Comparison of ENCODE assay signal across 1 cellular context in genomic region chr10:72098301-72099053, GRCh38.
TF ChIP-seq lines count a peak whose summit lies in the region.

No MANE protein-coding gene starts in this region.

TF ChIP-seq in HepG2, 621 proteins besides CTCF, POLR2A, EP300 and RAD21 (continued from another document and continues in another):
- peak; percentile 38; the same call in 1 of the 2 replicates for TF ChIP-seq ZNF614 (CRISPR knock-in tag; IDR thresholded peaks at IDR 0.05; ENCODE audit: borderline replicate concordance)
- no peak for TF ChIP-seq ZNF597 (CRISPR knock-in tag; IDR thresholded peaks at IDR 0.05)
- TF ChIP-seq JUNB (CRISPR knock-in tag; IDR thresholded peaks at IDR 0.05; ENCODE audit: borderline replicate concordance) = peak; percentile 68; the same call in 1 of the 2 replicates
- no peak for TF ChIP-seq ZSCAN21 (CRISPR knock-in tag; IDR thresholded peaks at IDR 0.05; ENCODE audit: borderline replicate concordance)
- no peak; the same call in 1 of the 2 replicates for TF ChIP-seq ZSCAN9 (CRISPR knock-in tag; IDR thresholded peaks at IDR 0.05; ENCODE audit: borderline replicate concordance)
- peak; percentile 94 for TF ChIP-seq PPARG (CRISPR knock-in tag; conservative IDR thresholded peaks at IDR 0.05)
- peak; percentile 96 for TF ChIP-seq NR2F6 (IDR thresholded peaks at IDR 0.05)
- peak; percentile 94 for TF ChIP-seq NR2F6 (CRISPR knock-in tag; IDR thresholded peaks at IDR 0.05)
- TF ChIP-seq NBN (conservative IDR thresholded peaks at IDR 0.05) = no peak
- TF ChIP-seq ZSCAN12 (CRISPR knock-in tag; IDR thresholded peaks at IDR 0.05) = no peak
- no peak for TF ChIP-seq BCLAF1 (IDR thresholded peaks at IDR 0.05)
- no peak for TF ChIP-seq HIVEP1 (CRISPR knock-in tag; IDR thresholded peaks at IDR 0.05)
- peak; percentile 83 for TF ChIP-seq ERF (CRISPR knock-in tag; IDR thresholded peaks at IDR 0.05)
- no peak for TF ChIP-seq MYPOP (CRISPR knock-in tag; IDR thresholded peaks at IDR 0.05)
- TF ChIP-seq ETV5 (CRISPR knock-in tag; IDR thresholded peaks at IDR 0.05; ENCODE audit: borderline replicate concordance) = peak; percentile 93; the same call in 1 of the 2 replicates
- no peak for TF ChIP-seq ISX (CRISPR knock-in tag; conservative IDR thresholded peaks at IDR 0.05)
- TF ChIP-seq ZNF451 (CRISPR knock-in tag; IDR thresholded peaks at IDR 0.05) = no peak
- TF ChIP-seq ZNF383 (CRISPR knock-in tag; IDR thresholded peaks at IDR 0.05; ENCODE audit: borderline replicate concordance) = 0 out of 2 replicates have a peak, but pooled peaks have one; percentile 25
- peak; percentile 71 for TF ChIP-seq PBX2 (CRISPR knock-in tag; IDR thresholded peaks at IDR 0.05)
- TF ChIP-seq ZFX (CRISPR knock-in tag; IDR thresholded peaks at IDR 0.05; ENCODE audit: low read depth) = peak; percentile 50; the same call in 1 of the 2 replicates
- TF ChIP-seq EZH2 (conservative IDR thresholded peaks at IDR 0.05; ENCODE audit: low read depth, low read length) = no peak
- TF ChIP-seq MAX (IDR thresholded peaks at IDR 0.05) = peak; percentile 82
- TF ChIP-seq IKZF4 (CRISPR knock-in tag; IDR thresholded peaks at IDR 0.05; ENCODE audit: borderline replicate concordance, low read depth, not compliant biosample characterization) = no peak
- no peak for TF ChIP-seq ZBTB33 (CRISPR knock-in tag; IDR thresholded peaks at IDR 0.05)
- no peak for TF ChIP-seq RFXANK (CRISPR knock-in tag; IDR thresholded peaks at IDR 0.05)
- no peak for TF ChIP-seq ZNF282 (IDR thresholded peaks at IDR 0.05; ENCODE audit: partially characterized antibody)
- TF ChIP-seq GMEB2 (CRISPR knock-in tag; IDR thresholded peaks at IDR 0.05; ENCODE audit: low read depth) = no peak
- peak; percentile 97 for TF ChIP-seq ZBTB43 (CRISPR knock-in tag; conservative IDR thresholded peaks at IDR 0.05)
- TF ChIP-seq SSRP1 (CRISPR knock-in tag; IDR thresholded peaks at IDR 0.05) = peak; percentile 93; the same call in 1 of the 2 replicates
- TF ChIP-seq HIC2 (CRISPR knock-in tag; IDR thresholded peaks at IDR 0.05; ENCODE audit: low read depth) = no peak
- TF ChIP-seq HDAC1 (CRISPR knock-in tag; IDR thresholded peaks at IDR 0.05) = peak; percentile 62
- peak; percentile 94 for TF ChIP-seq ELF3 (CRISPR knock-in tag; IDR thresholded peaks at IDR 0.05)
- TF ChIP-seq ZNF674 (CRISPR knock-in tag; IDR thresholded peaks at IDR 0.05; ENCODE audit: low read depth) = no peak
- no peak for TF ChIP-seq GABPA (IDR thresholded peaks at IDR 0.05; ENCODE audit: low read depth, low read length)
- TF ChIP-seq GABPA (CRISPR knock-in tag; IDR thresholded peaks at IDR 0.05; ENCODE audit: low read depth) = peak; percentile 54; the same call in 1 of the 2 replicates
- TF ChIP-seq TARDBP (CRISPR knock-in tag; IDR thresholded peaks at IDR 0.05) = peak; percentile 24; the same call in 1 of the 2 replicates
- peak in 1 of 2 experiments; percentile 37; a peak in 1 of 4 replicates for TF ChIP-seq REST (IDR thresholded peaks at IDR 0.05; ENCODE audit: borderline replicate concordance in 1 of 2, low read depth in 1 of 2, low read length in 2 of 2)
- no peak for TF ChIP-seq ZHX1 (CRISPR knock-in tag; IDR thresholded peaks at IDR 0.05; ENCODE audit: low read depth)
- TF ChIP-seq SETDB1 (CRISPR knock-in tag; IDR thresholded peaks at IDR 0.05; ENCODE audit: borderline replicate concordance) = no peak
- TF ChIP-seq ZNF530 (CRISPR knock-in tag; IDR thresholded peaks at IDR 0.05; ENCODE audit: low read depth) = no peak
- TF ChIP-seq ZNF841 (CRISPR knock-in tag; IDR thresholded peaks at IDR 0.05; ENCODE audit: borderline replicate concordance) = no peak
- peak; percentile 63; the same call in 1 of the 2 replicates for TF ChIP-seq DMAP1 (CRISPR knock-in tag; IDR thresholded peaks at IDR 0.05)
- TF ChIP-seq HOXA3 (CRISPR knock-in tag; IDR thresholded peaks at IDR 0.05) = peak; percentile 62; the same call in 1 of the 2 replicates
